ENCODE assay signal across 24 cellular contexts in genomic region chr19:33900817-33901216, GRCh38.
"Had no signal": no experiment of that assay in that cellular context is flagged by ENCODE, and none has a peak within 500 bp of the region (broad histone marks: within the 10 kb centered on the region; RNA-seq: fewer than 3 reads in every experiment).

No MANE protein-coding gene starts in this region.

- H3K27ac ChIP-seq: HL-60, SJSA1, SK-N-MC had no signal

- H3K27me3 ChIP-seq: MG63 had no signal

- H3K36me3 ChIP-seq: MG63, SJSA1 had no signal

- DNase-seq: IMR-90, Karpas-422, KG1, MG63, NCI-H1092, NCI-H1105 treated with DMSO at 0.1 percent for 48 hours, NCI-H1417 treated with DMSO at 0.1 percent for 48 hours, NCI-H146, NCI-H1694 treated with DMSO at 0.1 percent for 48 hours, NCI-H1930, NCI-H2081 treated with DMSO at 0.1 percent for 48 hours, NCI-H2171, NCI-H226, NCI-H446, NCI-H510A, NCI-H524 treated with DMSO at 0.1 percent for 48 hours, NCI-H69, NCI-H774, Right ventricle myocardium superior, RPMI8226, SIG-M5 had no signal

- H3K4me1 ChIP-seq: SJSA1 had no signal

- H3K4me3 ChIP-seq: MG63, SJSA1, SK-N-MC had no signal
